ENCODE assay signal across 2 cellular contexts in genomic region chr12:22554750-22555149, GRCh38.
TF ChIP-seq lines count a peak whose summit lies in the region.

No MANE protein-coding gene starts in this region.

TF ChIP-seq in GM12878, 131 proteins besides CTCF, POLR2A, EP300 and RAD21:
- 0 out of 2 replicates have a peak, but pooled peaks have one; percentile 26 for TF ChIP-seq ZBTB33 (IDR thresholded peaks at IDR 0.05)

TF ChIP-seq in HepG2, 621 proteins besides CTCF, POLR2A, EP300 and RAD21:
- 0 out of 2 replicates have a peak, but pooled peaks have one; percentile 77 for TF ChIP-seq SETDB1 (CRISPR knock-in tag; IDR thresholded peaks at IDR 0.05; ENCODE audit: borderline replicate concordance)
- peak; percentile 15; the same call in 1 of the 2 replicates for TF ChIP-seq HNF4A (CRISPR knock-in tag; IDR thresholded peaks at IDR 0.05)
